In genomic region chr19:7395360-7395781, GRCh38 we compare ENCODE assay signal across 8 cellular contexts. TPM values are rescaled to one million over a fixed set of nuclear protein-coding genes. Genes with fewer than 3 reads are reported as not detected.
DNase-seq lines count a peak whose midpoint lies in the region; ATAC-seq and TF ChIP-seq lines count a peak whose summit lies in the region.

No MANE protein-coding gene starts in this region.

- H3K27me3 ChIP-seq in adrenal gland, result no peaks in the 10 kb centered on the region
- H3K27me3 ChIP-seq in iPS-20b (ENCODE audit: insufficient read depth, low read length), result no peaks in the 10 kb centered on the region

- 0 to 2% (median 1%) methylated on average over 2 to 20 of the region's 20 CpGs for WGBS in adrenal gland, 4 donors

- ATAC-seq in HG03432 (IDR thresholded peaks at IDR 0.05; ENCODE audit: unreplicated experiment), result peak; percentile 30
- peak; percentile 40 for ATAC-seq in stimulated activated naive CD8-positive, alpha-beta T cell treated with anti-CD3 and anti-CD28 coated beads, Interleukin-15, Interleukin-2, amounts not matched to agents 100 U/mL and 50 U/mL, for 24 hours

- H3K9me3 ChIP-seq in adrenal gland (replicated peaks in 1 of 3) (no peaks in the 10 kb centered on the region), iPS-20b (ENCODE audit: insufficient read depth, low read depth, low read length) (no peaks in the 10 kb centered on the region)

- H3K9ac ChIP-seq in iPS-20b (ENCODE audit: low read depth, low read length), result peak overlapping the region; percentile 89; the same call in 1 of the 2 replicates

- DNase-seq in DMS 273 (lab: John Stamatoyannopoulos, UW; ENCODE audit: unreplicated experiment), result peak; percentile 41
- no peak for DNase-seq in DMS 273 treated with DMSO at 0.1 percent for 48 hours (lab: John Stamatoyannopoulos, UW)
- DNase-seq in adrenal gland, result no peak
- DNase-seq in stimulated activated naive CD8-positive, alpha-beta T cell treated with anti-CD3 and anti-CD28 coated beads, Interleukin-15, Interleukin-2, amounts not matched to agents 100 U/mL and 50 U/mL, for 24 hours, result no peak
- DNase-seq in 8988T, result no peak
- no peak for DNase-seq in SW480 (ENCODE audit: low spot score)

- peak overlapping the region in 4 of 5 donors; percentile 45 to 84 (median 62) for H3K27ac ChIP-seq in adrenal gland
- peak overlapping the region; percentile 42 for H3K27ac ChIP-seq in iPS-20b (ENCODE audit: low read length)

- no peak for TF ChIP-seq POLR2A in adrenal gland (IDR thresholded peaks at IDR 0.05)

- no peak for TF ChIP-seq CTCF in adrenal gland (IDR thresholded peaks at IDR 0.05)

- H3K4me3 ChIP-seq in adrenal gland (peak overlapping the region; percentile 86 to 97 (median 96)), iPS-20b (ENCODE audit: low read length) (peak overlapping the region; percentile 95)

- H3K36me3 ChIP-seq in adrenal gland (replicated peaks in 1 of 2) (no peaks in the 10 kb centered on the region), iPS-20b (ENCODE audit: insufficient read depth, low read depth, low read length) (no peaks in the 10 kb centered on the region)

- intact Hi-C loops in adrenal gland (cut with DNase I), result loop anchor here in 1 of 2 donors (10.0 kb wide), 1 partner anchor 129 kb away; the partner anchor contains the start of gene MCOLN1

- peaks cover 25 to 33% of the 10 kb centered on the region in 2 donors for H3K4me1 ChIP-seq in adrenal gland (replicated peaks in 1 of 2)
- H3K4me1 ChIP-seq in iPS-20b (ENCODE audit: insufficient read depth, low read length), result peaks cover 11% of the 10 kb centered on the region

RNA-seq across cellular contexts. Expression of gene ARHGEF18, which starts 46.6 kb away (rescaled TPM):
- total RNA-seq in adrenal gland, result 10 to 100 TPM; 27.4 to 52.3 (median 37.4) TPM
- polyA plus RNA-seq in adrenal gland, result 10 to 100 TPM in 2 of 3 donors, 1 to 10 TPM in 1; 5.9 to 20.4 (median 12.5) TPM
